ENCODE assay signal across 8 cellular contexts in genomic region chr4:127964426-127965061, GRCh38. TPM values are rescaled to one million over a fixed set of nuclear protein-coding genes. Genes with fewer than 3 reads are reported as not detected.
DNase-seq lines count a peak whose midpoint lies in the region; ATAC-seq and TF ChIP-seq lines count a peak whose summit lies in the region.
"Not testable (repeated sequence)": the region's sequence is repeated elsewhere in the genome, so short reads cannot be mapped to it uniquely, and the experiment has no call there.

No MANE protein-coding gene starts in this region.

- TF ChIP-seq CTCF in liver (IDR thresholded peaks at IDR 0.05; ENCODE audit: low read depth, low read length, missing input control): not testable (repeated sequence)

- not testable (repeated sequence) for H3K9me3 Mint-ChIP-seq in activated CD4-positive, alpha-beta memory T cell treated with anti-CD3 and anti-CD28 coated beads, Interleukin-2, amount 10 ng/mL, durations not matched to agents 7 days and 5 days

- H3K27ac ChIP-seq in liver (ENCODE audit: low read depth in 1 of 2, low read length in 2 of 2) (peak overlapping the region; percentile 96 to 98), skeletal muscle tissue (ENCODE audit: low read depth, low read length) (peak overlapping the region; percentile 97)

- peak overlapping the region; percentile 66 to 89 (median 88) for H3K4me3 ChIP-seq in liver (ENCODE audit: low read depth in 1 of 3, low read length in 3 of 3)
- peak overlapping the region; percentile 80 to 98 (median 97) for H3K4me3 ChIP-seq in skeletal muscle tissue (ENCODE audit: low read length in 3 of 3)

- TF ChIP-seq RAD21 in liver (IDR thresholded peaks at IDR 0.05): not testable (repeated sequence)

- H3K27me3 Mint-ChIP-seq in activated CD4-positive, alpha-beta memory T cell treated with anti-CD3 and anti-CD28 coated beads, Interleukin-2, amount 10 ng/mL, durations not matched to agents 7 days and 5 days: not testable (repeated sequence)

- 1% methylated on average over 41 of the region's 41 CpGs for WGBS in liver

- H3K9ac ChIP-seq in liver (ENCODE audit: low read depth in 1 of 2, low read length in 2 of 2) (peak overlapping the region; percentile 74 to 79), skeletal muscle tissue (ENCODE audit: low read depth in 1 of 3, low read length in 3 of 3) (peak overlapping the region; percentile 98 to 99 (median 98))

- H3K27ac Mint-ChIP-seq in activated CD4-positive, alpha-beta memory T cell treated with anti-CD3 and anti-CD28 coated beads, Interleukin-2, amount 10 ng/mL, durations not matched to agents 7 days and 5 days: peak overlapping the region; percentile 95

- H3K9me3 ChIP-seq in liver (ENCODE audit: control insufficient read depth in 4 of 4, low read length in 3 of 4); skeletal muscle tissue (ENCODE audit: control insufficient read depth in 3 of 3, low read length in 3 of 3): not testable (repeated sequence)

- ATAC-seq in GM19328 (IDR thresholded peaks at IDR 0.05; ENCODE audit: unreplicated experiment) (peak; percentile 24), HG02938 (IDR thresholded peaks at IDR 0.05; ENCODE audit: unreplicated experiment) (peak; percentile 9)

- CTCF ChIA-PET in activated CD4-positive, alpha-beta memory T cell treated with anti-CD3 and anti-CD28 coated beads, Interleukin-2, amount 10 ng/mL, durations not matched to agents 7 days and 5 days (lab: Charles Lee): interaction anchor here (1.3 to 2.3 kb wide), 5 partner anchors 9 to 96 kb away, joined by 4 to 15 read pairs (median 9); partner anchors contain the start of genes LARP1B and PLK4

- H3K4me3 Mint-ChIP-seq in activated CD4-positive, alpha-beta memory T cell treated with anti-CD3 and anti-CD28 coated beads, Interleukin-2, amount 10 ng/mL, durations not matched to agents 7 days and 5 days: peak overlapping the region; percentile 92

- DNase-seq in AG08395 (ENCODE audit: low spot score) (peak; percentile 3), NCI-H146 (lab: John Stamatoyannopoulos, UW) (peak; percentile 54)
- DNase-seq in activated CD4-positive, alpha-beta memory T cell treated with anti-CD3 and anti-CD28 coated beads, Interleukin-2, amount 10 ng/mL, durations not matched to agents 7 days and 5 days: not testable (repeated sequence)
- peak; percentile 8 for DNase-seq in effector CD8-positive, alpha-beta T cell (lab: John Stamatoyannopoulos, UW)

- POLR2A ChIA-PET in activated CD4-positive, alpha-beta memory T cell treated with anti-CD3 and anti-CD28 coated beads, Interleukin-2, amount 10 ng/mL, durations not matched to agents 7 days and 5 days (lab: Charles Lee): interaction anchor here (0.9 to 4.2 kb wide), 17 partner anchors 10 to 1129 kb away, joined by 3 to 77 read pairs (median 6); partner anchors contain the start of genes LARP1B, PLK4 and SCLT1

- H3K36me3 Mint-ChIP-seq in activated CD4-positive, alpha-beta memory T cell treated with anti-CD3 and anti-CD28 coated beads, Interleukin-2, amount 10 ng/mL, durations not matched to agents 7 days and 5 days (ENCODE audit: low read depth): peaks cover 15% of the 10 kb centered on the region

- not testable (repeated sequence) for H3K36me3 ChIP-seq in liver (ENCODE audit: control insufficient read depth in 4 of 4, insufficient read depth in 3 of 4, low read depth in 1 of 4, low read length in 3 of 4); skeletal muscle tissue (ENCODE audit: control insufficient read depth in 3 of 3, insufficient read depth in 3 of 3, low read length in 3 of 3)

- H3K4me1 ChIP-seq in liver (ENCODE audit: control insufficient read depth in 4 of 4, insufficient read depth in 4 of 4, low read length in 3 of 4) (peaks cover 8 to 30% (median 17%) of the 10 kb centered on the region in 4 donors), skeletal muscle tissue (ENCODE audit: control insufficient read depth in 3 of 3, insufficient read depth in 3 of 3, low read length in 3 of 3) (peaks cover 4 to 15% (median 5%) of the 10 kb centered on the region in 3 donors)

- not testable (repeated sequence) for H3K27me3 ChIP-seq in liver (ENCODE audit: control insufficient read depth in 4 of 4, insufficient read depth in 4 of 4, low read length in 3 of 4); skeletal muscle tissue (ENCODE audit: control insufficient read depth in 3 of 3, insufficient read depth in 3 of 3, low read length in 3 of 3)

- peaks cover 43% of the 10 kb centered on the region for H3K4me1 Mint-ChIP-seq in activated CD4-positive, alpha-beta memory T cell treated with anti-CD3 and anti-CD28 coated beads, Interleukin-2, amount 10 ng/mL, durations not matched to agents 7 days and 5 days

RNA-seq across cellular contexts. Expression of gene MFSD8, which starts 0.4 kb away (rescaled TPM):
- total RNA-seq in activated CD4-positive, alpha-beta memory T cell treated with anti-CD3 and anti-CD28 coated beads, Interleukin-2, amount 10 ng/mL, durations not matched to agents 7 days and 5 days: 10 to 100 TPM; 19.4 to 21.4 TPM
- total RNA-seq in liver (10 to 100 TPM; 19.5 to 21.0 TPM), skeletal muscle tissue (37.1 TPM)
- polyA plus RNA-seq in liver: 10 to 100 TPM in 1 of 2 donors, 1 to 10 TPM in 1; 6.3 to 15.6 TPM

RNA-seq across cellular contexts. Expression of gene ABHD18, which starts 0.7 kb away (rescaled TPM):
- 10 to 100 TPM; 23.6 to 26.8 TPM for total RNA-seq in activated CD4-positive, alpha-beta memory T cell treated with anti-CD3 and anti-CD28 coated beads, Interleukin-2, amount 10 ng/mL, durations not matched to agents 7 days and 5 days
- total RNA-seq in liver: 10 to 100 TPM in 1 of 2 donors, 1 to 10 TPM in 1; 8.8 to 14.1 TPM
- 1 to 10 TPM; 3.9 to 8.1 TPM for polyA plus RNA-seq in liver
- total RNA-seq in skeletal muscle tissue: 13.6 TPM
